Comparison of ENCODE assay signal across 10 cellular contexts in the genomic region with DNA sequence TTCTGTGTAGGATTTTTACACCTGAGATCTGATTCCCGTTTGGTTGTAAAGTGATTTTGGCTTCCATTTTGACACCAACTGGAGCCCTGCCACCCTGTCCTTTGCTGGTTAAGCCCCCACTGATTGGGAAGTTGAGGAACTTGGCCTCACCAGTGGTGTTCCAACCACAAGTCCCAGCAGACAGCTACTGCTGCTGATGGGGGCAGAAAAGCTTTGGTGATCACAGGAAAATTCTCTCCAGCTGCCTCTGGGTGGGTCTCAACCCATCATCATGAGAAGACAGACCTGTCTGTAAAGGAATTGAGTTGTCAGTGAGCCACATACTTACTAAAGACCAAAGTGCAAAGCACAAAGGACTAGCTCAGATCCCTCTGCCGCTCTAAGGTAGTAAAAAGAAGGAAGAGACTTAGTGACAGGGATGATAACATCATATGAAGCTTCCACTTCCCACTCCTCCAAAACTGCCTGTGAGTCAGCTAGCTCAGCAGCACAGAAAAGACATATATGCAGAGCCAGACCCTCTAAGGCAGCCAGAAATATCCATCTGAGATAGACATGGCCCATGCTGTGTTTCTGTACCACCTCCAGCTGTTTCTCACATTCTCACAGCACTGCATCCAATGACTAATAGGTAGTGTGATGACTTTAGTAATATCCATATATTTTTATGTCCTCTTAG. TPM values are rescaled to one million over a fixed set of nuclear protein-coding genes. Genes with fewer than 3 reads are reported as not detected.
DNase-seq lines count a peak whose midpoint lies in the region; ATAC-seq, FAIRE-seq and TF ChIP-seq lines count a peak whose summit lies in the region.
"Had no signal": no experiment of that assay in that cellular context is flagged by ENCODE, and none has a peak within 500 bp of the region (broad histone marks: within the 10 kb centered on the region; RNA-seq: fewer than 3 reads in every experiment).

No MANE protein-coding gene starts in this region.

- DNase-seq in A549 (ENCODE audit: low read depth in 1 of 2, low spot score in 1 of 2) (no peak), MG63 (peak; percentile 82), astrocyte of the hippocampus (ENCODE audit: low read depth, low spot score) (peak; percentile 49), NCI-H1694 (lab: John Stamatoyannopoulos, UW) (no peak), medulla oblongata (ENCODE audit: extremely low spot score) (no peak), SHP77 treated with DMSO at 0.1 percent for 48 hours (lab: John Stamatoyannopoulos, UW) (no peak)
- DNase-seq: central memory CD4-positive, alpha-beta T cell; T-cell had no signal

- ATAC-seq in A549 (peak; percentile 42 to 53; a peak in 4 of 6 replicates), GM18520 (IDR thresholded peaks at IDR 0.05; ENCODE audit: unreplicated experiment) (no peak)
- ATAC-seq: T-cell had no signal

- no peaks in the 10 kb centered on the region for H3K27me3 ChIP-seq in MG63

- H3K4me2 ChIP-seq in A549 = peak overlapping the region; percentile 5; the same call in 1 of the 3 replicates

- WGBS in A549 (ENCODE audit: missing lambda C conversion rate) = 79% methylated on average over 2 of the region's 2 CpGs
- 84 to 86% methylated on average over 1 to 2 of the region's 2 CpGs for WGBS in mesodermal cell (ENCODE audit: insufficient coverage in 2 of 2), 2 experiments

- no peak overlapping the region for H3K4me3 ChIP-seq in A549
- no peak overlapping the region for H3K4me3 ChIP-seq in MG63
- no peak overlapping the region for H3K4me3 ChIP-seq in mesodermal cell (ENCODE audit: extremely low read depth, insufficient read depth, low read length, poor library complexity, severe bottlenecking)

- H3K27ac ChIP-seq in A549 (peak overlapping the region in 1 of 2 experiments; percentile 65; a peak in 2 of 6 replicates), mesodermal cell (ENCODE audit: low read depth, low read length, severe bottlenecking) (peak overlapping the region; percentile 4)

- TF ChIP-seq EP300 in A549 (IDR thresholded peaks at IDR 0.05) = no peak

- H3K4me1 ChIP-seq in A549 (peaks cover 46% of the 10 kb centered on the region), mesodermal cell (ENCODE audit: control insufficient read depth, insufficient read depth, low read length, poor library complexity, severe bottlenecking) (peaks cover 13% of the 10 kb centered on the region)

- FAIRE-seq in A549 (lab: Jason Lieb, UNC) = no peak

- H3K36me3 ChIP-seq in MG63 (no peaks in the 10 kb centered on the region), mesodermal cell (ENCODE audit: control insufficient read depth, insufficient read depth, low read length) (no peaks in the 10 kb centered on the region)

- TF ChIP-seq POLR2A in A549 (IDR thresholded peaks at IDR 0.05; ENCODE audit: low read length) = no peak

- H3K9me3 ChIP-seq in A549 = no peaks in the 10 kb centered on the region
- H3K9me3 ChIP-seq in MG63 = no peaks in the 10 kb centered on the region
- no peaks in the 10 kb centered on the region for H3K9me3 ChIP-seq in mesodermal cell (ENCODE audit: control insufficient read depth, low read length)

- TF ChIP-seq CTCF in A549 (IDR thresholded peaks at IDR 0.05) = no peak

- POLR2A ChIA-PET in A549 (lab: Yijun Ruan, JAX) = no interaction called here

- no peak for TF ChIP-seq RAD21 in A549 (conservative IDR thresholded peaks at IDR 0.05 in 1 of 2, IDR thresholded peaks at IDR 0.05 in 1 of 2)

- CTCF ChIA-PET in A549 (lab: Yijun Ruan, JAX) = no interaction called here

TF ChIP-seq in A549, 52 proteins besides CTCF, POLR2A, EP300 and RAD21:
- no peak for TF ChIP-seq GATA3 (IDR thresholded peaks at IDR 0.05; ENCODE audit: borderline replicate concordance)
TF ChIP-seq in A549: peak in this region for 0.

RNA-seq across cellular contexts. Expression of a gene that starts 22.4 kb away (rescaled TPM):
- 0.15 and 0.36 TPM in 2 replicates for polyA plus RNA-seq in A549 (2011; rRNA removed)
- polyA plus RNA-seq in A549 (2012; cell fraction: cytosol; rRNA removed) = 0.05 and 0.13 TPM in 2 replicates
- 0.10 and 0.15 TPM in 2 replicates for polyA plus RNA-seq in A549 (2012; cell fraction: nucleus; rRNA removed)
- 0.05 to 0.17 TPM in 2 of 3 replicates, not detected in the other for polyA plus RNA-seq in A549 (2017; fragmentation: RNase III; extraction: RNeasy Plus Mini Kit Qiagen cat#74134 plus additional on column Dnase treatment)
- polyA minus RNA-seq in A549 (2011; rRNA and poly(A)+ RNA removed) = 0.37 TPM in 1 of 2 replicates, not detected in the other
- total RNA-seq in MG63 (2014; rRNA removed; shearing (Covaris generic); ENCODE audit: low replicate concordance) = 0.13 TPM in 1 of 2 replicates, not detected in the other
- 13.8 TPM for polyA plus RNA-seq in mesodermal cell (2013, experiment 1 of 2)
- 12.1 TPM for polyA plus RNA-seq in mesodermal cell (2013, experiment 2 of 2)

Comparison
In these comparisons a context has a peak if more than half of its experiments do, and no peak if none do; other contexts are left out.
1. DNase-seq: peak in MG63 (single experiment) and astrocyte of the hippocampus (single experiment); none in A549 (0 of 2), NCI-H1694 (single experiment), medulla oblongata (single experiment) and SHP77 treated with DMSO at 0.1 percent for 48 hours (single experiment).